In the genomic region with DNA sequence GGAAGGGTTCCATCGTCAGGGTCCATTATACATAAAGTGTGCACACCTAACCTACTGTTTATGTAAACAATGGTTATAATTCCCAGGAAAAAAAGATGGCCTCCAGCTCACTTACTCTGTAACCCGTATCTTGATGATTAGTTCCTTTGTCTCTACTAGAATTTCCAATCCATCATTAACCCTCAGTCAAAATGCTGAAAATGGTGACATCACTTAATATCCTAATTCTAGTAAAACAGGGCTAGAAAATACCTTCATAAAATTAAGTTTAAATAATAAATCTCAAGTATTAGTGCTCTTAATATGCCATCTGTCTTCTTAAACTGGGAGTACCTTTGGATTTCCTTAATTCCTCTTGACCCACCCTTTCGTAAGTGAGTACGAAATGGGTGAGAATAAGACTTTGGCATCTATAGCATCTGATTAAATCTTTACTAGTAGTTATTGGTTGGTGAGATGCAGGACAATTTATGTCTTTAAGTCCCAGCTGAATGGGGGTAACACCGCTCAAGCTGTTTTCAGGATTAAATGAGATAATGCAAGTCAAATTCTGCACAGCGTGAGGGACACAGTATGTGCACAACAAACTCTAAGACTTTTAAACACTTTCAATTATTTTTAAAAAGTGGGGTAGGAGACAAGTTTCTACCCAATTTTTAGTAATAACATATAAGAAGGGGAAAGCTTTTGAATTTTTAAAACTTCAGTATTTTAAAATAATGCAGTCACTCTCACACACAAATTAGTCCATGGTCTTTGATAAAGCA, we compare ENCODE assay signal across 1 cellular context.
TF ChIP-seq lines count a peak whose summit lies in the region.

No MANE protein-coding gene starts in this region.

TF ChIP-seq in GM12878, 131 proteins besides CTCF, POLR2A, EP300 and RAD21 (continued from another document):
- TF ChIP-seq PRDM15 (CRISPR knock-in tag; IDR thresholded peaks at IDR 0.05): no peak
